Comparison of ENCODE assay signal across 19 cellular contexts in genomic region chr1:42258218-42258617, GRCh38.
DNase-seq lines count a peak whose midpoint lies in the region; ATAC-seq, FAIRE-seq and TF ChIP-seq lines count a peak whose summit lies in the region.
"Had no signal": no experiment of that assay in that cellular context is flagged by ENCODE, and none has a peak within 500 bp of the region (broad histone marks: within the 10 kb centered on the region; RNA-seq: fewer than 3 reads in every experiment).

No MANE protein-coding gene starts in this region.

- no peak overlapping the region for H3K27ac Mint-ChIP-seq in H9
- H3K27ac Mint-ChIP-seq: neural progenitor cell had no signal

- H3K4me1 Mint-ChIP-seq in H9, result no peaks in the 10 kb centered on the region; a peak in 1 of 4 replicates
- H3K4me1 Mint-ChIP-seq: neural progenitor cell had no signal

- no peak overlapping the region for H2BK20ac ChIP-seq in H9 (ENCODE audit: low read depth, low read length, poor library complexity, severe bottlenecking)

- CTCF ChIA-PET in mammary epithelial cell (lab: Charles Lee; ENCODE audit: low non-redundant PET), result no interaction called here

- H3K23me2 ChIP-seq in H9 (ENCODE audit: insufficient read length, low read depth, low read length, poor library complexity, severe bottlenecking), result no peaks in the 10 kb centered on the region

- no peak overlapping the region for H2BK15ac ChIP-seq in H9 (ENCODE audit: low read depth, low read length)

- peaks cover 7 to 8% (median 7%) of the 10 kb centered on the region in 3 experiments; a peak in 6 of 7 replicates for H3K36me3 Mint-ChIP-seq in H9 (ENCODE audit: insufficient read depth in 1 of 3, low read depth in 3 of 3)

- 84 to 90% (median 84%) methylated on average over 1 of the region's 1 CpG for WGBS in psoas muscle, 3 donors
- no CpG with 5 or more reads among the region's 1 CpG for WGBS in H9 (ENCODE audit: extremely low coverage, insufficient read length, low lambda C conversion rate)
- 100% methylated on average over 1 of the region's 1 CpG for WGBS in mammary epithelial cell (ENCODE audit: low coverage, missing lambda C conversion rate)

- H4K20me1 ChIP-seq in H9 (ENCODE audit: control insufficient read depth, insufficient read depth, insufficient read length), result no peaks in the 10 kb centered on the region
- H4K20me1 ChIP-seq in mammary epithelial cell (ENCODE audit: insufficient read depth, low read length), result no peaks in the 10 kb centered on the region

- ATAC-seq in psoas muscle, result peak in 3 of 4 donors; percentile 23 to 32 (median 30)
- ATAC-seq in HG03039 (IDR thresholded peaks at IDR 0.05; ENCODE audit: unreplicated experiment), result no peak
- no peak for ATAC-seq in HG02642 (IDR thresholded peaks at IDR 0.05; ENCODE audit: poor library complexity, unreplicated experiment)
- ATAC-seq: sciatic nerve had no signal

- H2AFZ ChIP-seq in H9 (ENCODE audit: low read length) (no peak overlapping the region), mammary epithelial cell (ENCODE audit: low read depth, low read length) (no peak overlapping the region)
- H2AFZ ChIP-seq: neural progenitor cell, PC-9 had no signal

- in situ Hi-C loops in GM13977 (cut with MboI; ENCODE audit: low pct_unique_long_range_greater_than_20kb, low sequenced_read_pairs, unreplicated experiment) (no loop called here), mammary epithelial cell (cut with MboI; ENCODE audit: low sequenced_read_pairs in 2 of 2) (no loop called here)

- H3K27me3 Mint-ChIP-seq in H9 (ENCODE audit: low read depth), result no peaks in the 10 kb centered on the region

- H3K9ac ChIP-seq in H9 (ENCODE audit: extremely low read depth, insufficient read length, low read length) (no peak overlapping the region), mammary epithelial cell (ENCODE audit: insufficient read depth, low read length) (no peak overlapping the region)
- H3K9ac ChIP-seq: BLaER1, neural progenitor cell had no signal

- H3K14ac ChIP-seq in H9 (ENCODE audit: insufficient read depth, low read length), result no peak overlapping the region

- H2BK5ac ChIP-seq in H9 (ENCODE audit: insufficient read length, low read length), result no peak overlapping the region

- H3K27ac ChIP-seq in psoas muscle (no peak overlapping the region), H9 (ENCODE audit: insufficient read length, low read depth, low read length) (no peak overlapping the region), mammary epithelial cell (ENCODE audit: insufficient read depth, low read depth, low read length) (no peak overlapping the region)
- H3K27ac ChIP-seq: BLaER1, neural progenitor cell, PC-9 had no signal

- peak; percentile 55 for FAIRE-seq in H54 (lab: Jason Lieb, UNC)
- FAIRE-seq: HTR-8/SVneo had no signal

- H3K27me3 ChIP-seq in psoas muscle (ENCODE audit: insufficient read depth in 3 of 3, low read length in 2 of 3), result no peaks in the 10 kb centered on the region
- H3K27me3 ChIP-seq in H9 (ENCODE audit: insufficient read depth, low read length), result no peaks in the 10 kb centered on the region
- no peaks in the 10 kb centered on the region for H3K27me3 ChIP-seq in mammary epithelial cell (ENCODE audit: insufficient read depth, low read length)
- H3K27me3 ChIP-seq: BLaER1, neural progenitor cell, tibial nerve had no signal

- no peak overlapping the region for H3K23ac ChIP-seq in H9 (ENCODE audit: insufficient read length, low read depth, low read length)

- intact Hi-C loops in psoas muscle (cut with DNase I) (no loop called here), mammary epithelial cell (cut with micrococcal nuclease) (no loop called here)

- no peak overlapping the region for H3T11ph ChIP-seq in H9 (ENCODE audit: low read length)

- no peak overlapping the region for H2BK12ac ChIP-seq in H9 (ENCODE audit: insufficient read length, low read depth, low read length)

- H3K4me1 ChIP-seq in psoas muscle (peaks cover 41% of the 10 kb centered on the region), H9 (ENCODE audit: insufficient read depth, low read length) (no peaks in the 10 kb centered on the region), mammary epithelial cell (ENCODE audit: insufficient read depth, low read length) (peaks cover 3% of the 10 kb centered on the region)

- H2AK5ac ChIP-seq in H9 (ENCODE audit: insufficient read length, low read length), result no peak overlapping the region

- H3K9me3 ChIP-seq in psoas muscle (no peaks in the 10 kb centered on the region), H9 (ENCODE audit: control insufficient read depth, low read depth, low read length) (no peaks in the 10 kb centered on the region), mammary epithelial cell (replicated peaks; ENCODE audit: insufficient read depth, low read length) (no peaks in the 10 kb centered on the region)
- H3K9me3 ChIP-seq: tibial nerve had no signal

- no peak overlapping the region for H3K4me2 ChIP-seq in H9 (ENCODE audit: insufficient read depth, insufficient read length, low read length)
- no peak overlapping the region for H3K4me2 ChIP-seq in mammary epithelial cell (ENCODE audit: insufficient read depth, low read depth, low read length)
- H3K4me2 ChIP-seq: BLaER1, neural progenitor cell, PC-9 had no signal

- TF ChIP-seq CTCF in GM13977 (IDR thresholded peaks at IDR 0.05; ENCODE audit: extremely low read depth, insufficient read depth, missing control alignments) (no peak), choroid plexus epithelial cell (conservative IDR thresholded peaks at IDR 0.05; ENCODE audit: low read depth, low read length) (no peak), psoas muscle (IDR thresholded peaks at IDR 0.05) (no peak), H9 (conservative IDR thresholded peaks at IDR 0.05) (no peak), mammary epithelial cell (conservative IDR thresholded peaks at IDR 0.05 in 1 of 2, IDR thresholded peaks at IDR 0.05 in 1 of 2; ENCODE audit: extremely low read depth in 1 of 2, insufficient read depth in 1 of 2, low read depth in 1 of 2, low read length in 2 of 2) (no peak)

- no peak for TF ChIP-seq POLR2A in H54 (IDR thresholded peaks at IDR 0.05; ENCODE audit: low read depth, low read length)

- no peaks in the 10 kb centered on the region for H3K79me1 ChIP-seq in H9 (ENCODE audit: insufficient read depth, low read depth, low read length, poor library complexity, severe bottlenecking)

- H3K18ac ChIP-seq in H9 (ENCODE audit: insufficient read length, low read depth, low read length), result no peak overlapping the region

- H4K91ac ChIP-seq in H9 (ENCODE audit: insufficient read length, low read depth, low read length), result no peak overlapping the region

- H3K9me3 Mint-ChIP-seq in H9, result peaks cover 0 to 5% of the 10 kb centered on the region in 2 experiments; a peak in 1 of 5 replicates

- DNase-seq in GM13977 (ENCODE audit: low spot score), result peak; percentile 9
- no peak for DNase-seq in H54 (ENCODE audit: insufficient read length, low spot score)
- peak; percentile 68 for DNase-seq in choroid plexus epithelial cell (ENCODE audit: low read depth)
- no peak for DNase-seq in psoas muscle
- no peak for DNase-seq in H9
- no peak for DNase-seq in mammary epithelial cell
- DNase-seq: DMS79 treated with DMSO at 0.1 percent for 48 hours; effector CD8-positive, alpha-beta T cell; H7; NCI-H187 treated with DMSO at 0.1 percent for 48 hours; PC-9; stimulated activated CD4-positive, alpha-beta T cell treated with anti-CD3 and anti-CD28 coated beads, Interleukin-4, amount 100 ng/mL, for 1 hour had no signal

- H4K5ac ChIP-seq in H9 (ENCODE audit: insufficient read length, low read depth, low read length), result no peak overlapping the region

- H3K79me2 ChIP-seq in H9 (ENCODE audit: insufficient read depth, low read length) (peaks cover 11% of the 10 kb centered on the region; the same call in 1 of the 2 replicates), mammary epithelial cell (ENCODE audit: insufficient read depth, low read length) (peaks cover 67% of the 10 kb centered on the region)

- H3K4me3 ChIP-seq in choroid plexus epithelial cell (ENCODE audit: low read depth, low read length) (no peak overlapping the region), psoas muscle (no peak overlapping the region), mammary epithelial cell (replicated peaks in 1 of 3; ENCODE audit: insufficient read depth in 1 of 3, low read depth in 2 of 3, low read length in 3 of 3) (no peak overlapping the region)
- H3K4me3 ChIP-seq: BLaER1, neural progenitor cell, PC-9, tibial nerve had no signal

- H3K4me3 Mint-ChIP-seq in H9, result no peak overlapping the region
- H3K4me3 Mint-ChIP-seq: neural progenitor cell had no signal

- no peaks in the 10 kb centered on the region for H3K36me3 ChIP-seq in psoas muscle (ENCODE audit: insufficient read depth in 1 of 2, low read depth in 1 of 2)
- H3K36me3 ChIP-seq in mammary epithelial cell (ENCODE audit: insufficient read depth, low read length), result peaks cover 6% of the 10 kb centered on the region
- H3K36me3 ChIP-seq: tibial nerve had no signal

- no peak overlapping the region for H4K8ac ChIP-seq in H9 (replicated peaks; ENCODE audit: insufficient read length, low read depth, low read length)

- no peak overlapping the region for H3K4ac ChIP-seq in H9 (ENCODE audit: low read depth, low read length)

- H2BK120ac ChIP-seq in H9 (ENCODE audit: low read depth, low read length, poor library complexity, severe bottlenecking), result no peak overlapping the region

- H3K56ac ChIP-seq in H9 (ENCODE audit: insufficient read length, low read depth, low read length), result no peak overlapping the region

- dilution Hi-C loops in mammary epithelial cell (cut with HindIII; ENCODE audit: low sequenced_read_pairs), result no loop called here

- no TSS peak for BruUV-seq in mammary epithelial cell (replicated peaks; lab: Mats Ljungman, UMichigan)

Comparison
In these comparisons a context has a peak if more than half of its experiments do, and no peak if none do; other contexts are left out.
1. DNase-seq: peak in GM13977 (single experiment) and choroid plexus epithelial cell (single experiment); none in H54 (single experiment), psoas muscle (0 of 2), H9 (single experiment) and mammary epithelial cell (single experiment).
2. ATAC-seq: peak in psoas muscle (3 of 4); none in HG03039 (single experiment) and HG02642 (single experiment).